29 cellular contexts compared by ENCODE assay signal in the genomic region with DNA sequence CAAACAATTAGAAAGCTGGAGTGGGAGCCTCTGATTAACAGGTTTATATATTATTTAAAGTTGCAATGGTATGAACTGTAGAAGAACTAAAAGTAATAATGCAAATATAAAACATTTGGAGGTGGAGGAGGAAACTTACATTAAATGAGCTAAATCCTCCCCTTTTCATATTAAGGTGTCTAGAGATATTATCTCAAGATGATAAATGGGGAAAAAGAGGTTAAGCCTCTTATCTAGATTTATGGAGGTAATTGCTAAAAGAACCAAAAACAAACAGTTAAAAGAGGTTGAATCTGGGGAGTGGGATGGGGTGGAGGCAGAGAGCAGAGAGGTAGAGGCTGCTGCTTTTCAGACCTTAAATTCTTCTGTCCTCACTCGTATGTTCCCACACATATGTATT.
"Had no signal": no experiment of that assay in that cellular context is flagged by ENCODE, and none has a peak within 500 bp of the region (broad histone marks: within the 10 kb centered on the region; RNA-seq: fewer than 3 reads in every experiment).

No MANE protein-coding gene starts in this region.

- ATAC-seq: heart left ventricle; left colon; mucosa of descending colon; naive thymus-derived CD4-positive, alpha-beta T cell; natural killer cell treated with Interleukin-12 subunit alpha and Interleukin-12 subunit beta and Interleukin-15 and Interleukin-18, amount 100 ng/mL, for 72 hours; right lobe of liver; stimulated activated naive B cell treated with anti-CD40 and anti-IgM and Interleukin-4, amounts not matched to agents 10 μg/mL and 1 μg/mL and 100 μg/mL, for 72 hours; stimulated activated naive CD8-positive, alpha-beta T cell treated with anti-CD3 and anti-CD28 coated beads, Interleukin-15, Interleukin-2, amounts not matched to agents 100 U/mL and 50 U/mL, for 24 hours had no signal

- H3K9me3 ChIP-seq: heart left ventricle, left ventricle myocardium inferior, mucosa of descending colon, neutrophil, ovary, right atrium auricular region, right lobe of liver, stomach, testis, thyroid gland, transverse colon, upper lobe of left lung had no signal

- H3K9me3 Mint-ChIP-seq: immature natural killer cell; naive thymus-derived CD4-positive, alpha-beta T cell; natural killer cell treated with Interleukin-12 subunit alpha and Interleukin-12 subunit beta and Interleukin-15 and Interleukin-18, amount 100 ng/mL, for 72 hours; stimulated activated naive B cell treated with anti-CD40 and anti-IgM and Interleukin-4, amounts not matched to agents 10 μg/mL and 1 μg/mL and 100 μg/mL, for 72 hours had no signal

- DNase-seq: heart left ventricle; hypothalamus; immature natural killer cell; kidney; left colon; left ventricle myocardium inferior; mesendoderm; midbrain; mucosa of descending colon; naive thymus-derived CD4-positive, alpha-beta T cell; occipital lobe; ovary; right lobe of liver; stimulated activated CD4-positive, alpha-beta T cell treated with anti-CD3 and anti-CD28 coated beads, Interleukin-2, amount 100 ng/mL, for 24 hours; stimulated activated CD4-positive, alpha-beta T cell treated with anti-CD3 and anti-CD28 coated beads, Interleukin-4, amount 100 ng/mL, for 1 hour; stimulated activated naive B cell treated with anti-CD40 and anti-IgM and Interleukin-4, amounts not matched to agents 10 μg/mL and 1 μg/mL and 100 μg/mL, for 72 hours; stimulated activated naive CD8-positive, alpha-beta T cell treated with anti-CD3 and anti-CD28 coated beads, Interleukin-15, Interleukin-2, amounts not matched to agents 100 U/mL and 50 U/mL, for 24 hours; stomach; testis; thyroid gland; transverse colon; upper lobe of left lung had no signal

- H3K4me3 Mint-ChIP-seq: immature natural killer cell; naive thymus-derived CD4-positive, alpha-beta T cell; natural killer cell treated with Interleukin-12 subunit alpha and Interleukin-12 subunit beta and Interleukin-15 and Interleukin-18, amount 100 ng/mL, for 72 hours; neural progenitor cell; stimulated activated naive B cell treated with anti-CD40 and anti-IgM and Interleukin-4, amounts not matched to agents 10 μg/mL and 1 μg/mL and 100 μg/mL, for 72 hours had no signal

- H3K36me3 ChIP-seq: heart left ventricle, left ventricle myocardium inferior, neural progenitor cell, neutrophil, ovary, right atrium auricular region, right lobe of liver, stomach, thyroid gland, transverse colon, upper lobe of left lung had no signal

- H3K27ac ChIP-seq: heart left ventricle, left ventricle myocardium inferior, neural progenitor cell, neutrophil, ovary, right atrium auricular region, right lobe of liver, stomach, testis, thyroid gland, transverse colon, upper lobe of left lung had no signal

- H3K4me3 ChIP-seq: heart left ventricle, left ventricle myocardium inferior, lung, mucosa of descending colon, neural progenitor cell, ovary, right atrium auricular region, right lobe of liver, smooth muscle cell, stomach, testis, thyroid gland, transverse colon, upper lobe of left lung had no signal

- H3K36me3 Mint-ChIP-seq: immature natural killer cell; natural killer cell treated with Interleukin-12 subunit alpha and Interleukin-12 subunit beta and Interleukin-15 and Interleukin-18, amount 100 ng/mL, for 72 hours; neural progenitor cell; stimulated activated naive B cell treated with anti-CD40 and anti-IgM and Interleukin-4, amounts not matched to agents 10 μg/mL and 1 μg/mL and 100 μg/mL, for 72 hours had no signal

- H3K4me1 ChIP-seq: testis, transverse colon had no signal

- H3K27ac Mint-ChIP-seq: immature natural killer cell; naive thymus-derived CD4-positive, alpha-beta T cell; natural killer cell treated with Interleukin-12 subunit alpha and Interleukin-12 subunit beta and Interleukin-15 and Interleukin-18, amount 100 ng/mL, for 72 hours; neural progenitor cell; progenitor cell of endocrine pancreas; stimulated activated naive B cell treated with anti-CD40 and anti-IgM and Interleukin-4, amounts not matched to agents 10 μg/mL and 1 μg/mL and 100 μg/mL, for 72 hours had no signal
